In the genomic region with DNA sequence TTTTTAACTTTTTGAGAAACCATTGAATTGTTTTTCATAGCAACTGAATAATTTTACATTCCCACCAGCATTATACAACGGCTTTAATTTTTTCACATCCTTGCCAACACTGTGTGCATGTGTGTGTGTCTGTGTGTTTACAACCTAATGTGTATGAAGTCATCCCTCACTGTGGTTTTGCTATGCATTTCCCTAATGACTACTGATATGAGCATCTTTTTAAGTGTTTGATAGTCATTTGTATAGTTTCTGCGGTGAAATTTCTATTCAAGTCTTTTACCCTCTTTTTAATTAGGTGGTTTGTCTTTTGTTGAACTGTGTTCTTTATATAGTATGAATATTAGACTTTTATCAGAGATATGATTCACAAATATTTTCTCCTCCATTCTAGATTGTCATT, we compare ENCODE assay signal across 25 cellular contexts.
DNase-seq lines count a peak whose midpoint lies in the region; ATAC-seq and TF ChIP-seq lines count a peak whose summit lies in the region.
"Had no signal": no experiment of that assay in that cellular context is flagged by ENCODE, and none has a peak within 500 bp of the region (broad histone marks: within the 10 kb centered on the region; RNA-seq: fewer than 3 reads in every experiment).

No MANE protein-coding gene starts in this region.

- no peak for DNase-seq in NCI-H82 treated with DMSO at 0.1 percent for 48 hours (lab: John Stamatoyannopoulos, UW; ENCODE audit: unreplicated experiment)
- no peak for DNase-seq in MG63
- DNase-seq: activated CD4-positive, alpha-beta T cell treated with anti-CD3 and anti-CD28 coated beads for 36 hours; activated CD8-positive, alpha-beta T cell treated with anti-CD3 and anti-CD28 coated beads for 36 hours; activated naive CD4-positive, alpha-beta T cell treated with anti-CD3 and anti-CD28 coated beads, Interleukin-2, amount 10 ng/mL, durations not matched to agents 7 days and 5 days; body of pancreas; GOT3; HFFc6; IMR-90; left ventricle myocardium inferior; mesenchymal stem cell; NCI-H146; NCI-H2107; pancreas; SJCRH30; stimulated activated CD4-positive, alpha-beta T cell treated with anti-CD3 and anti-CD28 coated beads, Interleukin-15, amount 100 ng/mL, for 24 hours; T1000; upper lobe of left lung had no signal

- H3K4me3 ChIP-seq in MG63: no peak overlapping the region
- H3K4me3 ChIP-seq: body of pancreas, left ventricle myocardium inferior, pancreas, SJCRH30, upper lobe of left lung had no signal

- no peaks in the 10 kb centered on the region for H3K9me3 ChIP-seq in MG63
- H3K9me3 ChIP-seq: body of pancreas, left ventricle myocardium inferior, pancreas, SJCRH30, upper lobe of left lung had no signal

- ATAC-seq in GM18858 (IDR thresholded peaks at IDR 0.05; ENCODE audit: unreplicated experiment): peak; percentile 39
- peak; percentile 67 for ATAC-seq in GM21619 (IDR thresholded peaks at IDR 0.05; ENCODE audit: unreplicated experiment)
- ATAC-seq in HG02884 (IDR thresholded peaks at IDR 0.05; ENCODE audit: unreplicated experiment): peak; percentile 58
- ATAC-seq in HG03520 (IDR thresholded peaks at IDR 0.05; ENCODE audit: unreplicated experiment): peak; percentile 73
- ATAC-seq in HG02973 (IDR thresholded peaks at IDR 0.05; ENCODE audit: unreplicated experiment): no peak
- no peak for ATAC-seq in SK-N-SH treated with all-trans-retinoic acid at 6 μM for 48 hours
- ATAC-seq: activated CD4-positive, alpha-beta T cell treated with anti-CD3 and anti-CD28 coated beads for 36 hours; activated CD8-positive, alpha-beta T cell treated with anti-CD3 and anti-CD28 coated beads for 36 hours; body of pancreas; pancreas; stimulated activated effector memory CD8-positive, alpha-beta T cell treated with anti-CD3 and anti-CD28 coated beads, Interleukin-12 subunit alpha, Interleukin-12 subunit beta, amount 100 ng/mL, for 72 hours had no signal

- H3K27me3 ChIP-seq in MG63: peaks cover 3% of the 10 kb centered on the region; the same call in 1 of the 2 replicates
- H3K27me3 ChIP-seq: body of pancreas, pancreas, SJCRH30, upper lobe of left lung had no signal

- H3K36me3 ChIP-seq in MG63: no peaks in the 10 kb centered on the region
- H3K36me3 ChIP-seq: left ventricle myocardium inferior, pancreas, SJCRH30, upper lobe of left lung had no signal

TF ChIP-seq in SK-N-SH treated with all-trans-retinoic acid at 6 μM for 48 hours, 23 proteins besides CTCF, POLR2A, EP300 and RAD21:
- TF ChIP-seq POU6F1 (CRISPR knock-in tag; IDR thresholded peaks at IDR 0.05; ENCODE audit: borderline replicate concordance, low read depth) (no peak), CREB5 (CRISPR knock-in tag; IDR thresholded peaks at IDR 0.05; ENCODE audit: low read depth) (no peak), TCF4 (CRISPR knock-in tag; IDR thresholded peaks at IDR 0.05; ENCODE audit: borderline replicate concordance) (no peak), CSDC2 (CRISPR knock-in tag; IDR thresholded peaks at IDR 0.05) (no peak), ZNF70 (CRISPR knock-in tag; IDR thresholded peaks at IDR 0.05) (no peak), ZFP30 (CRISPR knock-in tag; IDR thresholded peaks at IDR 0.05) (no peak), ZNF8 (CRISPR knock-in tag; IDR thresholded peaks at IDR 0.05) (no peak), ARNTL (CRISPR knock-in tag; IDR thresholded peaks at IDR 0.05; ENCODE audit: borderline replicate concordance, low read depth) (no peak), ESRRG (CRISPR knock-in tag; IDR thresholded peaks at IDR 0.05) (no peak), RARB (CRISPR knock-in tag; IDR thresholded peaks at IDR 0.05) (no peak), ZNF565 (CRISPR knock-in tag; conservative IDR thresholded peaks at IDR 0.05; ENCODE audit: low read depth) (no peak), CSRNP3 (CRISPR knock-in tag; IDR thresholded peaks at IDR 0.05) (no peak), OSR1 (CRISPR knock-in tag; IDR thresholded peaks at IDR 0.05) (no peak), ZFP3 (CRISPR knock-in tag; IDR thresholded peaks at IDR 0.05) (no peak), PPARA (CRISPR knock-in tag; IDR thresholded peaks at IDR 0.05; ENCODE audit: borderline replicate concordance) (no peak)
- TF ChIP-seq, protein P1, sequence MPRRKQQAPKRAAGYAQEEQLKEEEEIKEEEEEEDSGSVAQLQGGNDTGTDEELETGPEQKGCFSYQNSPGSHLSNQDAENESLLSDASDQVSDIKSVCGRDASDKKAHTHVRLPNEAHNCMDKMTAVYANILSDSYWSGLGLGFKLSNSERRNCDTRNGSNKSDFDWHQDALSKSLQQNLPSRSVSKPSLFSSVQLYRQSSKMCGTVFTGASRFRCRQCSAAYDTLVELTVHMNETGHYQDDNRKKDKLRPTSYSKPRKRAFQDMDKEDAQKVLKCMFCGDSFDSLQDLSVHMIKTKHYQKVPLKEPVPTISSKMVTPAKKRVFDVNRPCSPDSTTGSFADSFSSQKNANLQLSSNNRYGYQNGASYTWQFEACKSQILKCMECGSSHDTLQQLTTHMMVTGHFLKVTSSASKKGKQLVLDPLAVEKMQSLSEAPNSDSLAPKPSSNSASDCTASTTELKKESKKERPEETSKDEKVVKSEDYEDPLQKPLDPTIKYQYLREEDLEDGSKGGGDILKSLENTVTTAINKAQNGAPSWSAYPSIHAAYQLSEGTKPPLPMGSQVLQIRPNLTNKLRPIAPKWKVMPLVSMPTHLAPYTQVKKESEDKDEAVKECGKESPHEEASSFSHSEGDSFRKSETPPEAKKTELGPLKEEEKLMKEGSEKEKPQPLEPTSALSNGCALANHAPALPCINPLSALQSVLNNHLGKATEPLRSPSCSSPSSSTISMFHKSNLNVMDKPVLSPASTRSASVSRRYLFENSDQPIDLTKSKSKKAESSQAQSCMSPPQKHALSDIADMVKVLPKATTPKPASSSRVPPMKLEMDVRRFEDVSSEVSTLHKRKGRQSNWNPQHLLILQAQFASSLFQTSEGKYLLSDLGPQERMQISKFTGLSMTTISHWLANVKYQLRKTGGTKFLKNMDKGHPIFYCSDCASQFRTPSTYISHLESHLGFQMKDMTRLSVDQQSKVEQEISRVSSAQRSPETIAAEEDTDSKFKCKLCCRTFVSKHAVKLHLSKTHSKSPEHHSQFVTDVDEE (CRISPR knock-in tag; IDR thresholded peaks at IDR 0.05): no peak
- TF ChIP-seq, protein P2, sequence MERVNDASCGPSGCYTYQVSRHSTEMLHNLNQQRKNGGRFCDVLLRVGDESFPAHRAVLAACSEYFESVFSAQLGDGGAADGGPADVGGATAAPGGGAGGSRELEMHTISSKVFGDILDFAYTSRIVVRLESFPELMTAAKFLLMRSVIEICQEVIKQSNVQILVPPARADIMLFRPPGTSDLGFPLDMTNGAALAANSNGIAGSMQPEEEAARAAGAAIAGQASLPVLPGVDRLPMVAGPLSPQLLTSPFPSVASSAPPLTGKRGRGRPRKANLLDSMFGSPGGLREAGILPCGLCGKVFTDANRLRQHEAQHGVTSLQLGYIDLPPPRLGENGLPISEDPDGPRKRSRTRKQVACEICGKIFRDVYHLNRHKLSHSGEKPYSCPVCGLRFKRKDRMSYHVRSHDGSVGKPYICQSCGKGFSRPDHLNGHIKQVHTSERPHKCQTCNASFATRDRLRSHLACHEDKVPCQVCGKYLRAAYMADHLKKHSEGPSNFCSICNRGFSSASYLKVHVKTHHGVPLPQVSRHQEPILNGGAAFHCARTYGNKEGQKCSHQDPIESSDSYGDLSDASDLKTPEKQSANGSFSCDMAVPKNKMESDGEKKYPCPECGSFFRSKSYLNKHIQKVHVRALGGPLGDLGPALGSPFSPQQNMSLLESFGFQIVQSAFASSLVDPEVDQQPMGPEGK (CRISPR knock-in tag; IDR thresholded peaks at IDR 0.05; ENCODE audit: borderline replicate concordance): no peak

Comparison
In these comparisons a context has a peak if more than half of its experiments do, and no peak if none do; other contexts are left out.
1. ATAC-seq: peak in GM18858 (single experiment), GM21619 (single experiment), HG02884 (single experiment) and HG03520 (single experiment); none in HG02973 (single experiment) and SK-N-SH treated with all-trans-retinoic acid at 6 μM for 48 hours (single experiment).